Comparison of ENCODE assay signal across 18 cellular contexts in genomic region chr19:2551172-2551863, GRCh38.
DNase-seq lines count a peak whose midpoint lies in the region; ATAC-seq and TF ChIP-seq lines count a peak whose summit lies in the region.
"Had no signal": no experiment of that assay in that cellular context is flagged by ENCODE, and none has a peak within 500 bp of the region (broad histone marks: within the 10 kb centered on the region; RNA-seq: fewer than 3 reads in every experiment).

No MANE protein-coding gene starts in this region.

- POLR2A ChIA-PET in Panc1 (lab: Charles Lee), result interaction anchor here (0.5 kb wide), 1 partner anchor 20 kb away, joined by 5 read pairs; no protein-coding TSS in a partner anchor

- intact Hi-C loops in CD14-positive monocyte (cut with micrococcal nuclease) (no loop called here), Panc1 (cut with micrococcal nuclease; ENCODE audit: unreplicated experiment) (no loop called here), esophagus muscularis mucosa (cut with DNase I) (no loop called here), posterior vena cava (cut with DNase I) (no loop called here)

- H3K9me3 ChIP-seq in Panc1 (ENCODE audit: control insufficient read depth, insufficient read depth, low read depth, low read length) (no peaks in the 10 kb centered on the region), esophagus muscularis mucosa (no peaks in the 10 kb centered on the region)
- H3K9me3 ChIP-seq: SK-N-SH had no signal

- TF ChIP-seq CTCF in CD14-positive monocyte (IDR thresholded peaks at IDR 0.05), result no peak
- no peak for TF ChIP-seq CTCF in Panc1 (IDR thresholded peaks at IDR 0.05)
- TF ChIP-seq CTCF in esophagus muscularis mucosa (IDR thresholded peaks at IDR 0.05), result no peak
- TF ChIP-seq CTCF in foreskin fibroblast (IDR thresholded peaks at IDR 0.05; ENCODE audit: low read depth, low read length), result no peak

- no peaks in the 10 kb centered on the region for H3K36me3 Mint-ChIP-seq in CD14-positive monocyte

- H3K4me3 ChIP-seq in Panc1 (ENCODE audit: low read depth in 2 of 2, low read length in 2 of 2), result no peak overlapping the region
- H3K4me3 ChIP-seq in esophagus muscularis mucosa, result no peak overlapping the region
- H3K4me3 ChIP-seq in foreskin fibroblast (ENCODE audit: low read depth in 1 of 2, low read length in 2 of 2), result no peak overlapping the region

- peak overlapping the region in 5 of 7 donors; percentile 72 to 97 (median 92) for H3K27ac Mint-ChIP-seq in CD14-positive monocyte
- H3K27ac Mint-ChIP-seq: activated CD4-positive, alpha-beta T cell treated with anti-CD3 and anti-CD28 coated beads for 36 hours; stimulated activated naive CD8-positive, alpha-beta T cell treated with anti-CD3 and anti-CD28 coated beads, Interleukin-15, Interleukin-2, amounts not matched to agents 100 ng/mL and 50 ng/mL, for 24 hours had no signal

- H3K27ac ChIP-seq in Panc1 (ENCODE audit: low read length) (peak overlapping the region; percentile 79), esophagus muscularis mucosa (replicated peaks in 1 of 4) (peak overlapping the region in 3 of 4 donors; percentile 65 to 83 (median 74))

- no peak overlapping the region for H3K4me3 Mint-ChIP-seq in CD14-positive monocyte
- H3K4me3 Mint-ChIP-seq: activated CD4-positive, alpha-beta T cell treated with anti-CD3 and anti-CD28 coated beads for 36 hours had no signal

- WGBS in esophagus muscularis mucosa, result 93% methylated on average over 20 of the region's 20 CpGs

- no peak for TF ChIP-seq POLR2A in esophagus muscularis mucosa (IDR thresholded peaks at IDR 0.05; ENCODE audit: low read depth)

- TF ChIP-seq EP300 in esophagus muscularis mucosa (IDR thresholded peaks at IDR 0.05), result no peak

- DNase-seq in CD14-positive monocyte (ENCODE audit: low spot score) (no peak), Panc1 (ENCODE audit: low read depth, low spot score) (no peak), esophagus muscularis mucosa (ENCODE audit: extremely low spot score) (no peak), posterior vena cava (ENCODE audit: low spot score) (peak; percentile 41), foreskin fibroblast (no peak), HUDEP-2 (lab: John Stamatoyannopoulos, UW; ENCODE audit: unreplicated experiment in 76 of 76) (no peak), mesenteric fat pad (ENCODE audit: low spot score) (no peak)
- DNase-seq: activated CD4-positive, alpha-beta T cell treated with anti-CD3 and anti-CD28 coated beads for 36 hours; activated gamma-delta T cell; GDM1; HCEC 1CT; NCI-H1930; NCI-H510A; occipital lobe; stimulated activated CD4-positive, alpha-beta T cell treated with anti-CD3 and anti-CD28 coated beads, Interleukin-1b, Interleukin-23, amount 100 ng/mL, for 48 hours; T-helper 9 cell had no signal

- no peaks in the 10 kb centered on the region for H3K36me3 ChIP-seq in Panc1 (ENCODE audit: control insufficient read depth, insufficient read depth, low read length)
- H3K36me3 ChIP-seq in esophagus muscularis mucosa, result no peaks in the 10 kb centered on the region

- H3K4me1 ChIP-seq in Panc1 (ENCODE audit: control insufficient read depth, insufficient read depth, low read length), result peaks cover 36% of the 10 kb centered on the region
- peaks cover 32 to 59% (median 53%) of the 10 kb centered on the region in 4 donors for H3K4me1 ChIP-seq in esophagus muscularis mucosa

- H3K27me3 ChIP-seq in Panc1 (ENCODE audit: control insufficient read depth, insufficient read depth, low read length) (no peaks in the 10 kb centered on the region), esophagus muscularis mucosa (no peaks in the 10 kb centered on the region)

- no TSS peak for BruUV-seq in Panc1 (replicated peaks; lab: Mats Ljungman, UMichigan)

- CTCF ChIA-PET in Panc1 (lab: Charles Lee), result no interaction called here

- in situ Hi-C loops in Panc1 (cut with HindIII; ENCODE audit: low pct_unique_long_range_greater_than_20kb, low sequenced_read_pairs), result no loop called here

- peaks cover 48% of the 10 kb centered on the region for H3K4me1 Mint-ChIP-seq in CD14-positive monocyte

- peaks cover 0 to 4% (median 0%) of the 10 kb centered on the region in 7 donors for H3K9me3 Mint-ChIP-seq in CD14-positive monocyte
- H3K9me3 Mint-ChIP-seq: stimulated activated naive CD8-positive, alpha-beta T cell treated with anti-CD3 and anti-CD28 coated beads, Interleukin-15, Interleukin-2, amounts not matched to agents 100 ng/mL and 50 ng/mL, for 24 hours had no signal

- ATAC-seq in Panc1, result no peak
- ATAC-seq: activated CD4-positive, alpha-beta T cell treated with anti-CD3 and anti-CD28 coated beads for 36 hours had no signal

- H3K27me3 Mint-ChIP-seq in CD14-positive monocyte (ENCODE audit: low read depth in 3 of 3), result peaks cover 0 to 4% (median 0%) of the 10 kb centered on the region in 3 donors
- H3K27me3 Mint-ChIP-seq: activated CD4-positive, alpha-beta T cell treated with anti-CD3 and anti-CD28 coated beads for 36 hours; stimulated activated naive CD8-positive, alpha-beta T cell treated with anti-CD3 and anti-CD28 coated beads, Interleukin-15, Interleukin-2, amounts not matched to agents 100 ng/mL and 50 ng/mL, for 24 hours had no signal
